In genomic region chr5:65721050-65721774, GRCh38 we compare ENCODE assay signal across 8 cellular contexts. TPM values are rescaled to one million over a fixed set of nuclear protein-coding genes. Genes with fewer than 3 reads are reported as not detected.
A peak's percentile ranks its signal among the peaks of the same experiment; 100 is the strongest.
DNase-seq lines count a peak whose midpoint lies in the region; ATAC-seq and TF ChIP-seq lines count a peak whose summit lies in the region.

No MANE protein-coding gene starts in this region.

- peak overlapping the region in 3 of 4 donors; percentile 47 to 78 (median 69) for H3K27ac ChIP-seq in body of pancreas

- intact Hi-C loops in body of pancreas (cut with DNase I): no loop called here
- intact Hi-C loops in posterior vena cava (cut with DNase I): no loop called here

- H3K4me3 ChIP-seq in body of pancreas: peak overlapping the region; percentile 76 to 89

- peaks cover 14% of the 10 kb centered on the region for H3K4me1 ChIP-seq in body of pancreas

- no peak for TF ChIP-seq POLR2A in body of pancreas (IDR thresholded peaks at IDR 0.05)

- WGBS in body of pancreas, 2 donors: 2 to 4% methylated on average over 18 to 19 of the region's 19 CpGs

- H3K27me3 ChIP-seq in body of pancreas: no peaks in the 10 kb centered on the region

- no peaks in the 10 kb centered on the region for H3K9me3 ChIP-seq in body of pancreas

- no peak for TF ChIP-seq CTCF in body of pancreas (IDR thresholded peaks at IDR 0.05)

- peak; percentile 6 for ATAC-seq in GM19438 (IDR thresholded peaks at IDR 0.05; ENCODE audit: low read depth, unreplicated experiment)
- ATAC-seq in body of pancreas: peak; percentile 11
- ATAC-seq in HG02970 (IDR thresholded peaks at IDR 0.05; ENCODE audit: low FRiP score, unreplicated experiment): no peak

- H3K36me3 ChIP-seq in body of pancreas (replicated peaks in 1 of 2; ENCODE audit: insufficient read depth in 1 of 2, low read depth in 2 of 2): no peaks in the 10 kb centered on the region

- peak; percentile 36 for DNase-seq in COLO668 (lab: John Stamatoyannopoulos, UW; ENCODE audit: unreplicated experiment)
- peak; percentile 66 for DNase-seq in HT-29 (ENCODE audit: low spot score)
- DNase-seq in RPMI8226: peak; percentile 39
- DNase-seq in body of pancreas: peak; percentile 50 to 68 (median 55)
- DNase-seq in hepatic stellate cell (ENCODE audit: low spot score): peak; percentile 75
- DNase-seq in posterior vena cava (ENCODE audit: low spot score): peak; percentile 89

RNA-seq across cellular contexts. Expression of gene SGTB, which starts 0.7 kb away (rescaled TPM):
- total RNA-seq in HT-29 (2014; rRNA removed; shearing (Covaris generic)): 0.97 and 1.2 TPM in 2 replicates
- 1 to 10 TPM; 3.1 to 3.6 TPM for total RNA-seq in body of pancreas
- total RNA-seq in posterior vena cava: 10 to 100 TPM; 22.0 to 35.4 TPM

RNA-seq across cellular contexts. Expression of gene NLN, which starts 0.8 kb away (rescaled TPM):
- total RNA-seq in HT-29 (2014; rRNA removed; shearing (Covaris generic)): 19.6 and 22.8 TPM in 2 replicates
- total RNA-seq in body of pancreas: 1 to 10 TPM; 2.3 to 8.0 TPM
- total RNA-seq in posterior vena cava: 10 to 100 TPM; 17.6 to 20.4 TPM

Comparison
In these comparisons a context has a peak if more than half of its experiments do, and no peak if none do; other contexts are left out.
1. DNase-seq: peak in every context shown above with its lines; median percentile 89 in posterior vena cava; 75 in hepatic stellate cell; 66 in HT-29; 55 in body of pancreas; 39 in RPMI8226; 36 in COLO668.
2. RNA of gene SGTB, which starts 0.7 kb away (total RNA-seq): 22.0 to 35.4 TPM in posterior vena cava; 3.1 to 3.6 TPM in body of pancreas and 0.97 to 1.2 TPM in HT-29; every median in the first group is over 4 times any median in the second.